Comparison of ENCODE assay signal across 15 cellular contexts in the genomic region with DNA sequence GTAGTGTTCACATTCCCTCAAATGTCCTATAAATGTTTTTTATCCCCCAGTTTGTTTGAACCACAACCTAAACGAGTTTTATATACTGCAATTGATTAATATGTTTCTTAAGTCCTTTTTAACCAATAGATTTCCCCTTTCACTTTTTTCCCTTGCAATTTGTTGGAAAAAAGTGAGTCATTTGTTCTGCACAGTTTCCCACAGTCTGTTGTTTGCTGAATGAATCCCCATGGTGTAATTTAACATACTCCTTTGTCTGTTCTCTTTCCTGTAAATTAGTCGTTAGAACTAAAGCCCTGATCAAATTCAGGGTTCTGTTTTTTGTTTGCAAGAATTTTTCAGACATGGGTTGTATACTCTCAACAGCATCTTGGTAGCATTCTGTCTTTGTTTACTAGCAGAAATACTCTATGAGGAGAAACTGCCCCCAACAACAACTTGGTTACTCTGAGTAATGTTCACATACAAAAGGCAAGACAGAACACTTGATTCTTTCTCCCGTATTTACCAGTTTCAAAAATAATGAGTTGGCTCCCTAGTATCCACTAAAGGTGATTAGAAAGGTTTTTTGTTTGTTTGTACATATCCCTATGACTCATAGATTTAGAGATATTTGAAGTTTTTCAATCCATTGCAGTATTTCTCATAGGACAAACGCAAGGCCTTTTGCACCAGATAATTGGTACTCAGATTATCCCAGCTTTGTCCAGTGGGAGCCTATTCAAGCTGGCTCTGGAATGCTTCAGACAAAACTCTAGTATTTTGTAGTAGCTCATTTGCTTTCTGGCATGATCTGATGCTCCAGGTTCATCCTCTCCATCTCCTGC. TPM values are rescaled to one million over a fixed set of nuclear protein-coding genes. Genes with fewer than 3 reads are reported as not detected.
DNase-seq lines count a peak whose midpoint lies in the region; ATAC-seq and TF ChIP-seq lines count a peak whose summit lies in the region.
"Had no signal": no experiment of that assay in that cellular context is flagged by ENCODE, and none has a peak within 500 bp of the region (broad histone marks: within the 10 kb centered on the region; RNA-seq: fewer than 3 reads in every experiment).

No MANE protein-coding gene starts in this region.

- H3K4me3 ChIP-seq in PC-9: no peak overlapping the region
- H3K4me3 ChIP-seq in neural progenitor cell: no peak overlapping the region
- no peak overlapping the region for H3K4me3 ChIP-seq in MG63
- H3K4me3 ChIP-seq: lower lobe of right lung had no signal

- no TSS peak for BruUV-seq in PC-9 (replicated peaks; lab: Mats Ljungman, UMichigan)

- peaks cover 5% of the 10 kb centered on the region; the same call in 1 of the 2 replicates for H3F3A ChIP-seq in PC-9 (ENCODE audit: insufficient read depth, low read depth)
- H3F3A ChIP-seq in neural progenitor cell (ENCODE audit: low read depth): peaks cover 11% of the 10 kb centered on the region

- H3K36me3 Mint-ChIP-seq in neural progenitor cell: peaks cover 45% of the 10 kb centered on the region

- peak; percentile 6 for DNase-seq in Daoy (ENCODE audit: low read depth)
- DNase-seq in PC-9: peak in 1 of 2 experiments; percentile 61
- peak; percentile 50 for DNase-seq in epithelial cell of prostate (ENCODE audit: low read depth, low spot score)
- DNase-seq in neural progenitor cell (ENCODE audit: low spot score): peak; percentile 46
- DNase-seq in MG63: no peak
- DNase-seq: activated naive CD8-positive, alpha-beta T cell treated with anti-CD3 and anti-CD28 coated beads for 36 hours; hypothalamus; lower lobe of right lung; NCI-H1694 treated with DMSO at 0.1 percent for 48 hours; NCI-H774; SHP77 treated with DMSO at 0.1 percent for 48 hours; stimulated activated CD4-positive, alpha-beta T cell treated with anti-CD3 and anti-CD28 coated beads, Interleukin-2, amount 100 ng/mL, for 24 hours had no signal

- no peaks in the 10 kb centered on the region for H3K27me3 ChIP-seq in PC-9 (ENCODE audit: insufficient read depth, low read depth)
- no peaks in the 10 kb centered on the region for H3K27me3 ChIP-seq in neural progenitor cell
- H3K27me3 ChIP-seq in MG63: no peaks in the 10 kb centered on the region

- no peak overlapping the region for H3K27ac Mint-ChIP-seq in neural progenitor cell
- H3K27ac Mint-ChIP-seq: activated naive CD8-positive, alpha-beta T cell treated with anti-CD3 and anti-CD28 coated beads for 36 hours had no signal

- no peak overlapping the region for H3K4me3 Mint-ChIP-seq in neural progenitor cell
- H3K4me3 Mint-ChIP-seq: activated naive CD8-positive, alpha-beta T cell treated with anti-CD3 and anti-CD28 coated beads for 36 hours had no signal

- H3K36me3 ChIP-seq in PC-9 (ENCODE audit: low read depth) (no peaks in the 10 kb centered on the region), neural progenitor cell (no peaks in the 10 kb centered on the region), MG63 (peaks cover 8% of the 10 kb centered on the region)
- H3K36me3 ChIP-seq: lower lobe of right lung had no signal

- POLR2A ChIA-PET in PC-9 (lab: Charles Lee; ENCODE audit: unreplicated experiment): no interaction called here

- H3K27ac ChIP-seq in PC-9: peak overlapping the region; percentile 83
- H3K27ac ChIP-seq in epithelial cell of prostate: peak overlapping the region; percentile 76
- peak overlapping the region; percentile 86 for H3K27ac ChIP-seq in neural progenitor cell
- H3K27ac ChIP-seq: lower lobe of right lung had no signal

- H3K79me2 ChIP-seq in PC-9 (ENCODE audit: low read depth): no peaks in the 10 kb centered on the region
- peaks cover 3% of the 10 kb centered on the region for H3K79me2 ChIP-seq in neural progenitor cell (ENCODE audit: low read depth)

- no peak overlapping the region for H3K9ac ChIP-seq in neural progenitor cell

- peaks cover 14% of the 10 kb centered on the region for H3K4me1 ChIP-seq in PC-9 (replicated peaks; ENCODE audit: insufficient read depth)
- H3K4me1 ChIP-seq in neural progenitor cell: peaks cover 14% of the 10 kb centered on the region
- H3K4me1 ChIP-seq: lower lobe of right lung had no signal

- TF ChIP-seq CTCF in PC-9 (conservative IDR thresholded peaks at IDR 0.05) (no peak), neural progenitor cell (IDR thresholded peaks at IDR 0.05) (no peak)

- H4K20me1 ChIP-seq in PC-9 (ENCODE audit: insufficient read depth) (no peaks in the 10 kb centered on the region), neural progenitor cell (ENCODE audit: low read depth) (no peaks in the 10 kb centered on the region)

- H3K9me2 ChIP-seq in PC-9 (ENCODE audit: insufficient read depth): no peaks in the 10 kb centered on the region

- CTCF ChIA-PET in PC-9 (lab: Charles Lee): no interaction called here

- H3K27me3 Mint-ChIP-seq in neural progenitor cell (ENCODE audit: insufficient read depth, low read depth): no peaks in the 10 kb centered on the region
- H3K27me3 Mint-ChIP-seq: activated naive CD8-positive, alpha-beta T cell treated with anti-CD3 and anti-CD28 coated beads for 36 hours had no signal

- peaks cover 7% of the 10 kb centered on the region for H3K4me1 Mint-ChIP-seq in neural progenitor cell

- no peak for ATAC-seq in HG03378 (IDR thresholded peaks at IDR 0.05; ENCODE audit: unreplicated experiment)
- no peak for ATAC-seq in HG02840 (IDR thresholded peaks at IDR 0.05; ENCODE audit: low FRiP score, unreplicated experiment)
- no peak for ATAC-seq in HG02610 (IDR thresholded peaks at IDR 0.05; ENCODE audit: unreplicated experiment)
- ATAC-seq: lower lobe of right lung had no signal

- H2AFZ ChIP-seq in PC-9: no peak overlapping the region
- no peak overlapping the region for H2AFZ ChIP-seq in neural progenitor cell (replicated peaks)

- H3K9me3 ChIP-seq in PC-9 (ENCODE audit: insufficient read depth, low read depth) (no peaks in the 10 kb centered on the region), neural progenitor cell (ENCODE audit: low read depth) (no peaks in the 10 kb centered on the region), MG63 (no peaks in the 10 kb centered on the region)
- H3K9me3 ChIP-seq: lower lobe of right lung had no signal

- intact Hi-C loops in PC-9 (cut with micrococcal nuclease; ENCODE audit: unreplicated experiment): no loop called here

- peaks cover 23% of the 10 kb centered on the region for H3K9me3 Mint-ChIP-seq in neural progenitor cell

- H3K4me2 ChIP-seq in PC-9 (peak overlapping the region; percentile 54), neural progenitor cell (peak overlapping the region; percentile 28)

RNA-seq across cellular contexts. Expression of gene BLOC1S5, which starts 16.5 kb away (rescaled TPM):
- total RNA-seq in Daoy (2014; rRNA removed; shearing (Covaris generic)): 14.3 and 17.2 TPM in 2 replicates
- total RNA-seq in PC-9 (2021): 12.5 and 16.1 TPM in 2 replicates
- total RNA-seq in neural progenitor cell (ENCODE audit: low replicate concordance): 20.4 and 34.4 TPM in 2 replicates
- total RNA-seq in MG63 (2014; rRNA removed; shearing (Covaris generic); ENCODE audit: low replicate concordance): 6.2 and 11.1 TPM in 2 replicates

RNA-seq across cellular contexts. Expression of gene EEF1E1, which starts 54.7 kb away (rescaled TPM):
- total RNA-seq in Daoy (2014; rRNA removed; shearing (Covaris generic)): 101 and 139 TPM in 2 replicates
- total RNA-seq in PC-9 (2021) (28.6 and 50.9 TPM in 2 replicates), neural progenitor cell (ENCODE audit: low replicate concordance) (85.6 and 119 TPM in 2 replicates)
- total RNA-seq in MG63 (2014; rRNA removed; shearing (Covaris generic); ENCODE audit: low replicate concordance): 142 and 179 TPM in 2 replicates
